Comparison of ENCODE assay signal across 8 cellular contexts in the genomic region with DNA sequence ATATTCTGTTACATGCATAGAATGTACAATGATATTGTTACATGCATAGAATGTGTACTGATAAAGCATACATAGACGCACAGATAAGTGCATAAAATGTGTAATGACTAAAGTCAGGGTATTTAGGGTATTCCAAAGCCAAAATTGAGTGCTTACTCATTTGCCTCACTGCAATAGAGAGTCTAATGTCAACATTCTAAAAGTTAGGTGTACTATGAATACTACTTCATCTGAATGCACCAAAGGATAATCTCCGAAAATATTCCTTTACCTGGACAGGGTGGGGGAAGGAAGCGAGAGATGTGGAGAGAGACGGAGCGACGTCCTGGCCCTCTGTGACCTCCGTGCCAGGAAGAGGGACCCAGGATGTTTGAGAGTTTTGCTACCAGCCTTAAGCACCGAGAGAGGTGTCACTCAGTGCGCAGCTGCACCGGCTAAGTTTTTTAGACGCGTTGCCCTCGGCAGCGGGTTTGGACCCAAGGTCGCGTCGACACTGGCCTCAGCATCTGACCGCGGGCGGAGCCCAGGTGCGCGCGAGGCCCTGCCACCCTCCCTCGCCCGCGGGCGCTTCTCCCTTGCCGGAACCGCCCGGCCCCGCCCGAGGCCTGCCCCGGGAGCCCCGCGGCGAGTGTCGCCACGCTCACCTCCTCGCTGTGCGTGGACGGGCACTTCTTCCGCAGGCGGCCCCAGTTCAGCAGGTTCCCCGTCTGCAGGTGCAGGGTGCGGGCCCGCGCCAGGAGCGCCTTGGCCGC. TPM values are rescaled to one million over a fixed set of nuclear protein-coding genes. Genes with fewer than 3 reads are reported as not detected.
A peak's percentile ranks its signal among the peaks of the same experiment; 100 is the strongest.
DNase-seq lines count a peak whose midpoint lies in the region; ATAC-seq and TF ChIP-seq lines count a peak whose summit lies in the region.

No MANE protein-coding gene starts in this region.

- H3K27ac ChIP-seq in AG04450 (ENCODE audit: low read depth, low read length): peak overlapping the region; percentile 33
- peak overlapping the region; percentile 92 for H3K27ac ChIP-seq in left ventricle myocardium inferior (replicated peaks)

- peaks cover 24% of the 10 kb centered on the region for H3K4me1 ChIP-seq in left ventricle myocardium inferior

- CTCF ChIA-PET in AG04450 (lab: Charles Lee): interaction anchor here (0.6 to 2.1 kb wide), 18 partner anchors 8 to 638 kb away, joined by 3 to 42 read pairs (median 4); no protein-coding TSS in a partner anchor

- peak overlapping the region; percentile 95 for H3K4me3 ChIP-seq in AG04450 (ENCODE audit: low read depth, low read length)
- H3K4me3 ChIP-seq in left ventricle myocardium inferior: peak overlapping the region; percentile 90

- POLR2A ChIA-PET in AG04450 (lab: Yijun Ruan, JAX): interaction anchor here (0.6 to 2.1 kb wide), 6 partner anchors 29 to 117 kb away, joined by 3 to 9 read pairs (median 4); a partner anchor contains a TSS

- no peaks in the 10 kb centered on the region for H3K36me3 ChIP-seq in left ventricle myocardium inferior

- no peak for DNase-seq in AG04450 (ENCODE audit: low read depth, low spot score)
- DNase-seq in RPMI7951 (ENCODE audit: low read depth): peak; percentile 19
- DNase-seq in activated naive CD4-positive, alpha-beta T cell treated with Interleukin-2 at 50 U/mL for 16 hours: peak; percentile 53
- DNase-seq in left ventricle myocardium inferior: peak; percentile 37
- DNase-seq in retina: peak; percentile 60
- DNase-seq in SIG-M5 (lab: John Stamatoyannopoulos, UW): no peak

- peak; percentile 31 for ATAC-seq in GM18861 (IDR thresholded peaks at IDR 0.05; ENCODE audit: unreplicated experiment)
- peak; percentile 41 for ATAC-seq in HG03066 (IDR thresholded peaks at IDR 0.05; ENCODE audit: low read depth, unreplicated experiment)

- intact Hi-C loops in left ventricle myocardium inferior (cut with micrococcal nuclease): no loop called here

- no peaks in the 10 kb centered on the region; the same call in 1 of the 2 replicates for H3K9me3 ChIP-seq in AG04450 (ENCODE audit: control insufficient read depth, insufficient read depth, low read length)
- H3K9me3 ChIP-seq in left ventricle myocardium inferior (replicated peaks): peaks cover 12% of the 10 kb centered on the region

- TF ChIP-seq CTCF in AG04450 (IDR thresholded peaks at IDR 0.05; ENCODE audit: low read depth, low read length) (no peak), left ventricle myocardium inferior (IDR thresholded peaks at IDR 0.05; ENCODE audit: borderline replicate concordance) (no peak)

- H3K27me3 ChIP-seq in AG04450 (ENCODE audit: control insufficient read depth, insufficient read depth, low read length): peaks cover 2% of the 10 kb centered on the region
- no peaks in the 10 kb centered on the region for H3K27me3 ChIP-seq in left ventricle myocardium inferior (ENCODE audit: low read depth)

RNA-seq across cellular contexts. Expression of a gene that starts 0.7 kb away (rescaled TPM):
- 45.1 and 58.6 TPM in 2 replicates for polyA plus RNA-seq in AG04450 (2011; rRNA removed)
- polyA minus RNA-seq in AG04450 (2011; rRNA and poly(A)+ RNA removed): 23.7 and 38.8 TPM in 2 replicates
- 45.1 and 46.3 TPM in 2 replicates for total RNA-seq in RPMI7951 (2014; rRNA removed; shearing (Covaris generic))
- total RNA-seq in left ventricle myocardium inferior: 11.4 TPM

RNA-seq across cellular contexts. Expression of a gene that starts 29.6 kb away (rescaled TPM):
- polyA plus RNA-seq in AG04450 (2011; rRNA removed): 27.4 and 31.6 TPM in 2 replicates
- 12.1 and 27.0 TPM in 2 replicates for polyA minus RNA-seq in AG04450 (2011; rRNA and poly(A)+ RNA removed)
- 29.4 and 53.9 TPM in 2 replicates for total RNA-seq in RPMI7951 (2014; rRNA removed; shearing (Covaris generic))
- total RNA-seq in left ventricle myocardium inferior: 40.0 TPM

Comparison
In these comparisons a context has a peak if more than half of its experiments do, and no peak if none do; other contexts are left out.
1. DNase-seq: peak in RPMI7951 (single experiment), activated naive CD4-positive, alpha-beta T cell treated with Interleukin-2 at 50 U/mL for 16 hours (single experiment), left ventricle myocardium inferior (single experiment) and retina (single experiment); none in AG04450 (single experiment) and SIG-M5 (single experiment).